8 cellular contexts compared by ENCODE assay signal in the genomic region with DNA sequence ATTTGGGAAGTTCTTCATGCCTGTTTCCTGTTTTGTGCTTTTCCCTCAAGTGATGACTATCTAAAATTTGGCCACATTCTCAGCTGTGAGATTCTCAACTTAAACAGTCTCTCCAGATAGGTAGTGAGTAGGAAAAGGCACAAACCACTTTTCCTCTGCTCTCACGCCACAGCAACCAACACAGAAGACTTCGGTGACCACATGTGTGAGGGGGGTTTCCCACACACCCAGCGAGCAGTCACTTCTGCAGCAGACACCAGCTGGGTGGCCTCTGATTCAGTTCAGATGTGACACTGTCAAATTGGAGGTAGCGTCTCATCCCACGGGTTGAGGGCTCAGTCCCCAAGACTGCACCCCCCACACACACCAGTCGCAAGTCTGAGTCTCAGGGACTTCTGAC. TPM values are rescaled to one million over a fixed set of nuclear protein-coding genes. Genes with fewer than 3 reads are reported as not detected.
DNase-seq lines count a peak whose midpoint lies in the region; ATAC-seq and TF ChIP-seq lines count a peak whose summit lies in the region.
"Had no signal": no experiment of that assay in that cellular context is flagged by ENCODE, and none has a peak within 500 bp of the region (broad histone marks: within the 10 kb centered on the region; RNA-seq: fewer than 3 reads in every experiment).

No MANE protein-coding gene starts in this region.

- peak overlapping the region; percentile 59 for H3K4me3 Mint-ChIP-seq in activated T-helper 17 cell treated with anti-CD3 and anti-CD28 coated beads, Interleukin-2, amount 50 U/mL, for 72 hours

- 96% methylated on average over 6 of the region's 6 CpGs for WGBS in esophagus muscularis mucosa
- 86 to 90% (median 87%) methylated on average over 6 of the region's 6 CpGs for WGBS in ovary, 3 donors

- H3K4me1 ChIP-seq in esophagus muscularis mucosa (no peaks in the 10 kb centered on the region), ovary (ENCODE audit: insufficient read depth) (no peaks in the 10 kb centered on the region)

- H3K4me1 Mint-ChIP-seq in activated T-helper 17 cell treated with anti-CD3 and anti-CD28 coated beads, Interleukin-2, amount 50 U/mL, for 72 hours: peaks cover 4% of the 10 kb centered on the region

- H3K4me3 ChIP-seq in esophagus muscularis mucosa (no peak overlapping the region), ovary (no peak overlapping the region), foreskin fibroblast (ENCODE audit: low read depth in 1 of 2, low read length in 2 of 2) (no peak overlapping the region)

- no peak for TF ChIP-seq EP300 in esophagus muscularis mucosa (IDR thresholded peaks at IDR 0.05)
- no peak for TF ChIP-seq EP300 in ovary (IDR thresholded peaks at IDR 0.05)

- H3K9me3 ChIP-seq in esophagus muscularis mucosa (no peaks in the 10 kb centered on the region), ovary (no peaks in the 10 kb centered on the region)

- peaks cover 4% of the 10 kb centered on the region for H3K27me3 Mint-ChIP-seq in activated T-helper 17 cell treated with anti-CD3 and anti-CD28 coated beads, Interleukin-2, amount 50 U/mL, for 72 hours

- H3K9me3 Mint-ChIP-seq in activated T-helper 17 cell treated with anti-CD3 and anti-CD28 coated beads, Interleukin-2, amount 50 U/mL, for 72 hours: no peaks in the 10 kb centered on the region

- no peak overlapping the region for H3K27ac ChIP-seq in esophagus muscularis mucosa (replicated peaks in 1 of 4)
- no peak overlapping the region for H3K27ac ChIP-seq in ovary

- intact Hi-C loops in esophagus muscularis mucosa (cut with DNase I) (no loop called here), ovary (cut with DNase I) (no loop called here)

- no peaks in the 10 kb centered on the region for H3K36me3 Mint-ChIP-seq in activated T-helper 17 cell treated with anti-CD3 and anti-CD28 coated beads, Interleukin-2, amount 50 U/mL, for 72 hours (ENCODE audit: low read depth)

- TF ChIP-seq CTCF in esophagus muscularis mucosa (IDR thresholded peaks at IDR 0.05) (no peak), ovary (IDR thresholded peaks at IDR 0.05) (no peak), foreskin fibroblast (IDR thresholded peaks at IDR 0.05; ENCODE audit: low read depth, low read length) (no peak)

- H3K27ac Mint-ChIP-seq in activated T-helper 17 cell treated with anti-CD3 and anti-CD28 coated beads, Interleukin-2, amount 50 U/mL, for 72 hours: peak overlapping the region; percentile 84

- peaks cover 0 to 9% (median 0%) of the 10 kb centered on the region in 4 donors for H3K36me3 ChIP-seq in esophagus muscularis mucosa
- H3K36me3 ChIP-seq in ovary: no peaks in the 10 kb centered on the region

- H3K27me3 ChIP-seq in esophagus muscularis mucosa (peaks cover 0 to 5% (median 0%) of the 10 kb centered on the region in 4 donors), ovary (no peaks in the 10 kb centered on the region)

- TF ChIP-seq POLR2A in esophagus muscularis mucosa (IDR thresholded peaks at IDR 0.05; ENCODE audit: low read depth) (no peak), ovary (IDR thresholded peaks at IDR 0.05) (no peak)

- ATAC-seq in GM21360 (IDR thresholded peaks at IDR 0.05; ENCODE audit: unreplicated experiment): peak; percentile 96
- peak; percentile 90 for ATAC-seq in HG03565 (IDR thresholded peaks at IDR 0.05; ENCODE audit: unreplicated experiment)
- peak; percentile 91 for ATAC-seq in activated T-helper 17 cell treated with anti-CD3 and anti-CD28 coated beads, Interleukin-2, amount 50 U/mL, for 72 hours (replicated peaks)
- ATAC-seq: left colon had no signal

- DNase-seq in stimulated activated CD8-positive, alpha-beta memory T cell treated with anti-CD3 and anti-CD28 coated beads, Interleukin-7, amount 100 ng/mL, for 1 hour (ENCODE audit: low read depth in 2 of 2): peak; percentile 2 to 8
- no peak for DNase-seq in esophagus muscularis mucosa (ENCODE audit: extremely low spot score)
- no peak for DNase-seq in ovary
- DNase-seq in foreskin fibroblast: no peak

RNA-seq across cellular contexts. Expression of gene CLDN34, which starts 25.1 kb away (rescaled TPM):
- not detected for total RNA-seq in activated T-helper 17 cell treated with anti-CD3 and anti-CD28 coated beads, Interleukin-2, amount 50 U/mL, for 72 hours
- total RNA-seq in esophagus muscularis mucosa (under 1 TPM in 1 of 4 donors, not detected in 3; 0.66 TPM), ovary (under 1 TPM in 5 of 7 donors, not detected in 2; 0.45 to 0.82 (median 0.57) TPM)
- under 1 TPM in 1 of 2 donors, not detected in 1; 0.12 TPM for polyA plus RNA-seq in ovary

Comparison
In these comparisons a context has a peak if more than half of its experiments do, and no peak if none do; other contexts are left out.
1. DNase-seq: peak in stimulated activated CD8-positive, alpha-beta memory T cell treated with anti-CD3 and anti-CD28 coated beads, Interleukin-7, amount 100 ng/mL, for 1 hour (2 of 2); none in esophagus muscularis mucosa (single experiment), ovary (0 of 5) and foreskin fibroblast (0 of 2).
2. Peak in every context shown above with its lines, with median percentiles within 50 percentile points of each other: ATAC-seq.